In the genomic region with DNA sequence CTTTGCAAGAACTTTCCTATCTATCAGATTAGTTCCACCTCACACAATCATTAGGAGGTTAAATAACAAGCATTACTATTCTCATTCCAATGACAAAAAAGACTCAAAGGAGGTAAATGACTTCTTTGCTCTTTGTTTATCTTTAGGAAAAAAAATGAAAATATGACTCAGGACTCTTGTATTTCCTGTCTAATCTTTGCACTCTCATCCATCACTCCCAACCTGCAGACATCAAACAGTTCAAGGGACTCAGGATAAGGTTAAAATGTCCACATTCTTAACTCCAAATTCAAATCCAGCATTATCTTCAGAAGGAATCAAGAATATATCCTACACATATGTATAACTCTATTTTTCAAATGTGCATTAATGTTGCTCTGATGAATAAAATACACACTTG, we compare ENCODE assay signal across 1 cellular context.
A peak's percentile ranks its signal among the peaks of the same experiment; 100 is the strongest.
TF ChIP-seq lines count a peak whose summit lies in the region.

No MANE protein-coding gene starts in this region.

TF ChIP-seq in SK-N-SH, 30 proteins besides CTCF, POLR2A, EP300 and RAD21 (continued from another document):
- TF ChIP-seq IRF3 (IDR thresholded peaks at IDR 0.05; ENCODE audit: low read depth, low read length) (no peak), TCF12 (IDR thresholded peaks at IDR 0.05) (peak; percentile 58), TEAD4 (IDR thresholded peaks at IDR 0.05; ENCODE audit: borderline replicate concordance, insufficient read depth) (0 out of 2 replicates have a peak, but pooled peaks have one; percentile 13), SMC3 (IDR thresholded peaks at IDR 0.05; ENCODE audit: low read depth, low read length) (no peak), MXI1 (IDR thresholded peaks at IDR 0.05; ENCODE audit: low read depth, low read length) (no peak), RFX5 (IDR thresholded peaks at IDR 0.05; ENCODE audit: low read length) (no peak), GABPA (IDR thresholded peaks at IDR 0.05; ENCODE audit: low read depth) (no peak)
- TF ChIP-seq, protein P1, sequence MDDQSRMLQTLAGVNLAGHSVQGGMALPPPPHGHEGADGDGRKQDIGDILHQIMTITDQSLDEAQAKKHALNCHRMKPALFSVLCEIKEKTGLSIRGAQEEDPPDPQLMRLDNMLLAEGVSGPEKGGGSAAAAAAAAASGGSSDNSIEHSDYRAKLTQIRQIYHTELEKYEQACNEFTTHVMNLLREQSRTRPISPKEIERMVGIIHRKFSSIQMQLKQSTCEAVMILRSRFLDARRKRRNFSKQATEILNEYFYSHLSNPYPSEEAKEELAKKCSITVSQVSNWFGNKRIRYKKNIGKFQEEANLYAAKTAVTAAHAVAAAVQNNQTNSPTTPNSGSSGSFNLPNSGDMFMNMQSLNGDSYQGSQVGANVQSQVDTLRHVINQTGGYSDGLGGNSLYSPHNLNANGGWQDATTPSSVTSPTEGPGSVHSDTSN (IDR thresholded peaks at IDR 0.05) = peak; percentile 87
